24 cellular contexts compared by ENCODE assay signal in the genomic region with DNA sequence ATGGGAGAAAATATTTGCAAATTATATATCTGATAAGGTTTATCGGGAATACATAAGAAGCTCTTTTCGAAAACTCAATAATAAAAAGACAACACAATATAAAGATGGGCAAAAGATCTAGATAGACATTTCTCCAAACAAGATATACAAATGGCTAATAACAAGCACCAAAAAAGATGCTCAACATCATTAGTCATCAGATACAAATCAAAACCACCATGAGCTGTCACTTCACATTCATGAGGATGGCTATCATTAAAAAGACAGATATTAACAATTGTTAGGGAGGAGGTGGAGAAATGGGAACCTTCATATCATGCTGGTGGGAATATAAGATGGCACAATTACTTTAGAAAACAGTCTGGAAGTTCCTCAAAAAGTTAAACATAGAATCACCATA.
"Had no signal": no experiment of that assay in that cellular context is flagged by ENCODE, and none has a peak within 500 bp of the region (broad histone marks: within the 10 kb centered on the region; RNA-seq: fewer than 3 reads in every experiment).

No MANE protein-coding gene starts in this region.

- H3K27ac Mint-ChIP-seq: T-cell had no signal

- H3K27ac ChIP-seq: KMS-11, PC-9, Peyer's patch, SJCRH30 had no signal

- H3K4me1 Mint-ChIP-seq: T-cell had no signal

- ATAC-seq: HepG2, Right ventricle myocardium inferior, T-cell had no signal

- DNase-seq: IMR-90, Kasumi-1, MV-4-11, NCI-H1048, NCI-H1105, NCI-H1417 treated with DMSO at 0.1 percent for 48 hours, NCI-H146, NCI-H1694 treated with DMSO at 0.1 percent for 48 hours, NCI-H1930, NCI-H2081, NCI-H2107, NCI-H2227 treated with DMSO at 0.1 percent for 48 hours, NCI-H524, NCI-H526 treated with DMSO at 0.1 percent for 48 hours, NCI-H774, PC-9, Peyer's patch, SHP77 treated with DMSO at 0.1 percent for 48 hours, SJCRH30, SW 1271, T-cell had no signal

- H3K4me3 Mint-ChIP-seq: T-cell had no signal

- H3K27me3 Mint-ChIP-seq: T-cell had no signal

- H3K27me3 ChIP-seq: Peyer's patch, SJCRH30 had no signal
